In the genomic region with DNA sequence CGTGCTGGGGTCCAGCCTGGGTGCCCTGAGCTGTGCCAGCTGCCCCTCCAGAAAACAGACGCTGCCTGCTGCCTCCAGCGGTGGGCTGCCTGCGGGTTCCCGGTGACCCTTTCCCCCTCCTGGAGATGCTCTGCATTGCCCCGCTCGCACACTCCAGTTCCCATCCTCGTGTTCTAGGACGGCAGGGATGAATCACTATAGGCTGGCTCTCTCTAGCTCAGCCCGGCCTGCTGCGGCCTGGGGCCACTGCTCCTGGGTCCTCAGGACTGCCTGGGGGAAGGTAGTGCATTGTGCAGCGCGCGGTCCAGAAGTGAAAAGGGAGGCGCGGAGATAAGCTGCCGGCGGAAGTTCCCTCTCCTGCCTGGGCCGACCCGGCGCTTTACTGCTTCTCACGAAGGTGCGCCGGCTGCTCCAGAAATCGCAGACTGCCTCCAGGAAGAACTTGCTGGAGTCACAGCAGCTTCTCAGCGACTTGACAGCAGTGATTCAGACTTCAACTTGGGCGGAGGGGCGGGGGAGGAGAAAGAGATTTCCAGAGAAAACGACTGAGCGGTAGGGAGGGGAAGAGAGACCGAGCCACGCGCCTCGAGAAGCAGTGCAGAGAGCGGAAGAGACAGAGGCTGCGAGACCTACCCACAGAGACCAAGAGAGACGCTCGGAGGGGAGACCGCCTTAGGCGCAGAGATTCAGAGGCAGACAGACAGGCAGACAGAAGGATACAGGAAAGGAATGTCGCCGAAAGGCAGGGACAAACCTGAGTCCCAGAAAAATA, we compare ENCODE assay signal across 8 cellular contexts. TPM values are rescaled to one million over a fixed set of nuclear protein-coding genes. Genes with fewer than 3 reads are reported as not detected.
DNase-seq lines count a peak whose midpoint lies in the region; ATAC-seq, FAIRE-seq and TF ChIP-seq lines count a peak whose summit lies in the region.

No MANE protein-coding gene starts in this region.

- CTCF ChIA-PET in H1 (lab: Charles Lee; ENCODE audit: partially characterized antibody), result interaction anchor here (0.6 to 3.6 kb wide), 19 partner anchors 10 to 287 kb away, joined by 3 to 12 read pairs (median 4); no protein-coding TSS in a partner anchor

- peak overlapping the region in 2 of 4 experiments; percentile 8 to 47; a peak in 5 of 8 replicates for H3K4me3 ChIP-seq in H1 (ENCODE audit: extremely low read depth in 1 of 4, insufficient read depth in 2 of 4, low read depth in 3 of 4, low read length in 4 of 4)
- H3K4me3 ChIP-seq in uterus, result peak overlapping the region; percentile 26 to 40

- H3K79me1 ChIP-seq in H1 (ENCODE audit: low read depth, low read length), result no peaks in the 10 kb centered on the region

- ATAC-seq in GM21381 (IDR thresholded peaks at IDR 0.05; ENCODE audit: unreplicated experiment) (peak; percentile 66), SK-N-SH treated with all-trans-retinoic acid at 6 μM for 48 hours (peak; percentile 86), naive B cell (ENCODE audit: low read depth in 2 of 2) (peak; percentile 59 to 72)

- no peak overlapping the region for H4K5ac ChIP-seq in H1 (ENCODE audit: insufficient read length, low read depth, low read length)

- no peak overlapping the region for H4K91ac ChIP-seq in H1 (replicated peaks; ENCODE audit: insufficient read length, low read length)

- H2AK5ac ChIP-seq in H1 (ENCODE audit: low read depth, low read length), result no peak overlapping the region; the same call in 1 of the 2 replicates

- H3K79me2 ChIP-seq in H1 (ENCODE audit: control insufficient read depth in 1 of 2, insufficient read depth in 2 of 2, low read length in 2 of 2), result no peaks in the 10 kb centered on the region

- TF ChIP-seq POLR2A in H1 (IDR thresholded peaks at IDR 0.05; ENCODE audit: control extremely low read depth in 1 of 2, low read depth in 2 of 2, low read length in 2 of 2) (no peak), uterus (IDR thresholded peaks at IDR 0.05) (peak in 1 of 2 donors; percentile 23)

- POLR2A ChIA-PET in H1 (lab: Charles Lee; ENCODE audit: partially characterized antibody), result interaction anchor here (0.9 to 2.1 kb wide), 4 partner anchors 14 to 183 kb away, joined by 3 to 5 read pairs (median 4); no protein-coding TSS in a partner anchor

- H2BK12ac ChIP-seq in H1 (ENCODE audit: low read depth, low read length), result peak overlapping the region; percentile 85; the same call in 1 of the 2 replicates

- peak overlapping the region; percentile 62 to 69 for H3K4me2 ChIP-seq in H1 (ENCODE audit: insufficient read depth in 1 of 2, low read depth in 2 of 2, low read length in 2 of 2)

- TF ChIP-seq RAD21 in H1 (IDR thresholded peaks at IDR 0.05 in 1 of 2, conservative IDR thresholded peaks at IDR 0.05 in 1 of 2; ENCODE audit: low read depth in 2 of 2, low read length in 2 of 2), result peak; percentile 55 to 66

- H3K4me3 Mint-ChIP-seq in CD14-positive monocyte (peak overlapping the region; percentile 80 to 90), naive B cell (peak overlapping the region; percentile 80 to 98 (median 90))

- no peak for TF ChIP-seq EP300 in H1 (IDR thresholded peaks at IDR 0.05; ENCODE audit: borderline replicate concordance in 1 of 2, low read depth in 2 of 2, low read length in 2 of 2)

- H3K36me3 ChIP-seq in H1 (ENCODE audit: control insufficient read depth in 2 of 4, insufficient read depth in 4 of 4, low read length in 3 of 4) (no peaks in the 10 kb centered on the region), uterus (no peaks in the 10 kb centered on the region)

- no peak overlapping the region for H3K4ac ChIP-seq in H1 (replicated peaks; ENCODE audit: insufficient read length, low read depth, low read length)

- H3K18ac ChIP-seq in H1 (ENCODE audit: extremely low read depth, low read length), result no peak overlapping the region

- H3K9me3 Mint-ChIP-seq in CD14-positive monocyte (peaks cover 7 to 40% (median 23%) of the 10 kb centered on the region in 7 donors), naive B cell (peaks cover 0 to 24% (median 13%) of the 10 kb centered on the region in 7 donors)

- TF ChIP-seq CTCF in CD14-positive monocyte (IDR thresholded peaks at IDR 0.05), result no peak
- peak in 2 of 3 experiments; percentile 60 to 86; a peak in 3 of 4 replicates for TF ChIP-seq CTCF in H1 (IDR thresholded peaks at IDR 0.05; ENCODE audit: control extremely low read depth in 1 of 3, insufficient read depth in 1 of 3, low read depth in 1 of 3, low read length in 3 of 3)
- TF ChIP-seq CTCF in uterus (IDR thresholded peaks at IDR 0.05), result peak in 2 of 4 experiments; percentile 23 to 25

- WGBS in H1 (ENCODE audit: extremely low coverage in 1 of 2, insufficient coverage in 1 of 2, insufficient read length in 1 of 2, insufficient replicate concordance in 2 of 2, low coverage in 1 of 2, low lambda C conversion rate in 2 of 2, missing lambda C conversion rate in 1 of 2), 2 experiments, result 3% methylated on average over 40 of the region's 42 CpGs; no CpG with 5 or more reads in 1 of the 2 experiments

- H4K20me1 ChIP-seq in H1 (replicated peaks in 1 of 2; ENCODE audit: control insufficient read depth in 1 of 2, insufficient read depth in 2 of 2, low read length in 2 of 2), result peaks cover 35 to 41% of the 10 kb centered on the region in 2 experiments

- FAIRE-seq in H1 (lab: Jason Lieb, UNC), result no peak

- H2BK20ac ChIP-seq in H1 (ENCODE audit: low read length), result no peak overlapping the region

- H3K27me3 Mint-ChIP-seq in CD14-positive monocyte (ENCODE audit: low read depth in 3 of 3), result peaks cover 70 to 88% (median 71%) of the 10 kb centered on the region in 3 donors
- H3K27me3 Mint-ChIP-seq in naive B cell, result peaks cover 47 to 92% (median 49%) of the 10 kb centered on the region in 3 donors

- H3K36me3 Mint-ChIP-seq in CD14-positive monocyte (peaks cover 8 to 16% of the 10 kb centered on the region in 2 donors), naive B cell (peaks cover 0 to 13% of the 10 kb centered on the region in 2 donors)

- DNase-seq in CD14-positive monocyte (ENCODE audit: low spot score), result no peak
- peak in 1 of 2 experiments; percentile 78 for DNase-seq in H1 (ENCODE audit: low read depth in 1 of 2, low spot score in 2 of 2)
- DNase-seq in naive B cell, result no peak
- peak; percentile 74 to 79 for DNase-seq in uterus
- no peak for DNase-seq in NCI-H1694 (lab: John Stamatoyannopoulos, UW)
- no peak for DNase-seq in GOT3 (lab: John Stamatoyannopoulos, UW)

- H3K4me1 ChIP-seq in H1 (replicated peaks in 1 of 4; ENCODE audit: control insufficient read depth in 3 of 4, insufficient read depth in 4 of 4, low read length in 3 of 4) (peaks cover 0 to 16% (median 8%) of the 10 kb centered on the region in 4 experiments; a peak in 6 of 7 replicates), uterus (peaks cover 0 to 3% of the 10 kb centered on the region in 2 donors)

- no peak overlapping the region for H2AFZ ChIP-seq in H1 (ENCODE audit: low read length)

- H3K9me3 ChIP-seq in H1 (ENCODE audit: insufficient read depth in 2 of 2, low read depth in 1 of 2, low read length in 1 of 2), result no peaks in the 10 kb centered on the region
- no peaks in the 10 kb centered on the region for H3K9me3 ChIP-seq in uterus

- H2BK5ac ChIP-seq in H1 (ENCODE audit: low read depth, low read length), result no peak overlapping the region

- H2BK120ac ChIP-seq in H1 (replicated peaks; ENCODE audit: low read depth, low read length), result no peak overlapping the region

- H3K56ac ChIP-seq in H1 (replicated peaks; ENCODE audit: insufficient read length, low read depth, low read length), result no peak overlapping the region

- H3K14ac ChIP-seq in H1 (ENCODE audit: insufficient read length), result no peak overlapping the region

- H3K23ac ChIP-seq in H1 (ENCODE audit: insufficient read length), result no peak overlapping the region

- intact Hi-C loops in CD14-positive monocyte (cut with micrococcal nuclease) (no loop called here), uterus (cut with DNase I; ENCODE audit: low total_unique reads) (no loop called here)

- H3K27ac ChIP-seq in H1 (ENCODE audit: low read depth, low read length) (no peak overlapping the region), uterus (peak overlapping the region; percentile 80 to 86)

- peaks cover 4% of the 10 kb centered on the region; the same call in 1 of the 2 replicates for H3K23me2 ChIP-seq in H1 (ENCODE audit: low read depth, low read length)

- H3K27ac Mint-ChIP-seq in CD14-positive monocyte (no peak overlapping the region), naive B cell (peak overlapping the region in 5 of 6 donors; percentile 63 to 94 (median 83))

- no peak overlapping the region for H2BK15ac ChIP-seq in H1 (ENCODE audit: low read length)

- H3K4me1 Mint-ChIP-seq in CD14-positive monocyte, result peaks cover 29% of the 10 kb centered on the region
- H3K4me1 Mint-ChIP-seq in naive B cell, result peaks cover 24 to 39% (median 30%) of the 10 kb centered on the region in 3 donors

- H3K9ac ChIP-seq in H1 (replicated peaks in 1 of 4; ENCODE audit: extremely low read depth in 1 of 4, low read depth in 3 of 4, low read length in 3 of 4), result no peak overlapping the region

- H3K27me3 ChIP-seq in H1 (replicated peaks in 1 of 4; ENCODE audit: control insufficient read depth in 3 of 4, extremely low read depth in 1 of 4, insufficient read depth in 3 of 4, low read length in 3 of 4), result peaks cover 78 to 93% (median 87%) of the 10 kb centered on the region in 4 experiments
- H3K27me3 ChIP-seq in uterus, result peaks cover 1 to 24% of the 10 kb centered on the region in 2 donors

- no peak overlapping the region for H4K8ac ChIP-seq in H1 (ENCODE audit: extremely low read depth, insufficient read depth, low read length)

TF ChIP-seq in H1, 55 proteins besides CTCF, POLR2A, EP300 and RAD21 (continues in another document):
- TF ChIP-seq, protein P1, sequence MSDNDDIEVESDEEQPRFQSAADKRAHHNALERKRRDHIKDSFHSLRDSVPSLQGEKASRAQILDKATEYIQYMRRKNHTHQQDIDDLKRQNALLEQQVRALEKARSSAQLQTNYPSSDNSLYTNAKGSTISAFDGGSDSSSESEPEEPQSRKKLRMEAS (IDR thresholded peaks at IDR 0.05), result peak; percentile 71
- TF ChIP-seq CEBPB (IDR thresholded peaks at IDR 0.05; ENCODE audit: low read depth, low read length) (no peak), POU5F1 (IDR thresholded peaks at IDR 0.05; ENCODE audit: low read depth, low read length) (no peak), ZNF274 (IDR thresholded peaks at IDR 0.05; ENCODE audit: borderline replicate concordance, extremely low read depth, low read length) (no peak), SUZ12 (IDR thresholded peaks at IDR 0.05; ENCODE audit: low read length) (peak; percentile 100)

RNA-seq across cellular contexts. Expression of a gene that starts 6.7 kb away (rescaled TPM):
- polyA plus RNA-seq in CD14-positive monocyte (not detected), H1 (2011; rRNA removed) (0.47 and 0.75 TPM in 2 replicates), naive B cell (ENCODE audit: low read depth in 6 of 6) (not detected)
- not detected in 2 replicates for total RNA-seq in H1 (2021; fragmentation: NEBNext Ultra II Directional; extraction: Animal tissue kit (Norgen Biotek cat#: 25700))
- 0.34 TPM for polyA plus RNA-seq in H1 (2011; cell fraction: cytosol; rRNA removed)
- polyA plus RNA-seq in H1 (2011; cell fraction: nucleus; rRNA removed), result 2.0 TPM
- polyA plus RNA-seq in H1 (2012, experiment 1 of 2), result 0.23 to 0.44 TPM (median 0.34 TPM) in 4 replicates
- 0.55 TPM for polyA plus RNA-seq in H1 (2012, experiment 2 of 2)
- polyA plus RNA-seq in H1 (2013, experiment 1 of 2), result 0.24 TPM
- polyA plus RNA-seq in H1 (2013, experiment 2 of 2), result 0.26 TPM
- not detected in 2 replicates for polyA minus RNA-seq in H1 (2011; rRNA and poly(A)+ RNA removed)
- polyA minus RNA-seq in H1 (2011; cell fraction: cytosol; rRNA and poly(A)+ RNA removed), result not detected
- polyA minus RNA-seq in H1 (2011; cell fraction: nucleus; rRNA and poly(A)+ RNA removed), result 0.30 TPM
- total RNA-seq in uterus, result 10 to 100 TPM; 19.7 to 33.0 (median 23.8) TPM

Comparison
In these comparisons a context has a peak if more than half of its experiments do, and no peak if none do; other contexts are left out.
1. DNase-seq: peak in uterus (2 of 2); none in CD14-positive monocyte (single experiment), naive B cell (single experiment), NCI-H1694 (single experiment) and GOT3 (single experiment).
2. H3K27ac Mint-ChIP-seq: peak in naive B cell (5 of 6); none in CD14-positive monocyte (0 of 7).
3. Peak in every context shown above with its lines, with median percentiles within 50 percentile points of each other: ATAC-seq.